Comparison of ENCODE assay signal across 10 cellular contexts in genomic region chr19:43365677-43366076, GRCh38. TPM values are rescaled to one million over a fixed set of nuclear protein-coding genes. Genes with fewer than 3 reads are reported as not detected.
"Had no signal": no experiment of that assay in that cellular context is flagged by ENCODE, and none has a peak within 500 bp of the region (broad histone marks: within the 10 kb centered on the region; RNA-seq: fewer than 3 reads in every experiment).

No MANE protein-coding gene starts in this region.

RNA-seq across cellular contexts. Expression of gene CD177, which starts 12.2 kb away (rescaled TPM):
- total RNA-seq: OCI-LY7, Peyer's patch, RPMI7951, SJCRH30, SK-MEL-5 had no signal

RNA-seq across cellular contexts. Expression of gene TEX101, which starts 49.0 kb away (rescaled TPM):
- total RNA-seq: OCI-LY7, PC-3, PC-9, Peyer's patch, Right ventricle myocardium inferior, Right ventricle myocardium superior, RPMI7951, SJCRH30, SJSA1, SK-MEL-5 had no signal
